25 cellular contexts compared by ENCODE assay signal in the genomic region with DNA sequence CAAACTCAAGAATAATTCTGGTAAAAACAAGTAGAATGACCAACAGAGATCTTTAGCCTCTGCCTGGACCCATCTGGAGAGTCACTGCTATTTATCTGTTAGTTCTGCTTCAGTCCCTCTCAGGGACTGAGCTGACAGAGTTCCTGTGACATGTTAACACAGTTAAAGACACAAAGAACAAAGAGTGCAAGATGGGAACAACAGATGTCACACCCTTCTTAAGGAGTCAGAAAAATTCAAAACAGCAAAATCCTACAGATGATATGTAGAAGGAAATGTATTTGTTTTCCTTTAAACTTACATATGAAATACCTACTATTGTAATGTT.
DNase-seq lines count a peak whose midpoint lies in the region; ATAC-seq and TF ChIP-seq lines count a peak whose summit lies in the region.
"Had no signal": no experiment of that assay in that cellular context is flagged by ENCODE, and none has a peak within 500 bp of the region (broad histone marks: within the 10 kb centered on the region; RNA-seq: fewer than 3 reads in every experiment).

No MANE protein-coding gene starts in this region.

- H3K79me1 ChIP-seq in H9 (ENCODE audit: insufficient read depth, low read depth, low read length, poor library complexity, severe bottlenecking): peaks cover 4% of the 10 kb centered on the region

- no peak overlapping the region for H2BK12ac ChIP-seq in H9 (ENCODE audit: insufficient read length, low read depth, low read length)

- H2AK5ac ChIP-seq in H9 (ENCODE audit: insufficient read length, low read length): no peak overlapping the region

- intact Hi-C loops in natural killer cell (cut with micrococcal nuclease): no loop called here
- intact Hi-C loops in spleen (cut with DNase I; ENCODE audit: low total_unique reads): no loop called here

- H3K9me3 ChIP-seq in H9 (ENCODE audit: control insufficient read depth, low read depth, low read length) (no peaks in the 10 kb centered on the region), spleen (no peaks in the 10 kb centered on the region)
- H3K9me3 ChIP-seq: adrenal gland, breast epithelium, gastroesophageal sphincter, MG63, ovary, Peyer's patch, right atrium auricular region, SJCRH30 had no signal

- H2BK20ac ChIP-seq in H9 (ENCODE audit: low read depth, low read length, poor library complexity, severe bottlenecking): no peak overlapping the region

- H3K36me3 ChIP-seq in spleen: peaks cover 0 to 7% (median 0%) of the 10 kb centered on the region in 6 donors
- H3K36me3 ChIP-seq: adrenal gland, breast epithelium, gastroesophageal sphincter, MG63, ovary, Peyer's patch, right atrium auricular region had no signal

- H3K27me3 ChIP-seq in H9 (ENCODE audit: insufficient read depth, low read length) (no peaks in the 10 kb centered on the region), spleen (replicated peaks in 1 of 7) (no peaks in the 10 kb centered on the region)
- H3K27me3 ChIP-seq: adrenal gland; BLaER1 treated with 17β-estradiol and CSF1 and Interleukin-3, amounts not matched to agents 10 nM and 100 nM; breast epithelium; gastroesophageal sphincter; MG63; ovary; Peyer's patch; right atrium auricular region; SJCRH30 had no signal

- TF ChIP-seq CTCF in H9 (conservative IDR thresholded peaks at IDR 0.05): no peak
- no peak for TF ChIP-seq CTCF in natural killer cell (IDR thresholded peaks at IDR 0.05)
- no peak for TF ChIP-seq CTCF in spleen (IDR thresholded peaks at IDR 0.05 in 8 of 11, conservative IDR thresholded peaks at IDR 0.05 in 3 of 11)

- TF ChIP-seq POLR2A in spleen (IDR thresholded peaks at IDR 0.05): no peak

- H3K4me1 ChIP-seq in H9 (ENCODE audit: insufficient read depth, low read length): peaks cover 11% of the 10 kb centered on the region; the same call in 1 of the 2 replicates
- H3K4me1 ChIP-seq in spleen: peaks cover 7 to 93% (median 58%) of the 10 kb centered on the region in 6 donors
- H3K4me1 ChIP-seq: breast epithelium, SJCRH30 had no signal

- H2BK15ac ChIP-seq in H9 (ENCODE audit: low read depth, low read length): no peak overlapping the region

- no peak overlapping the region for H3K56ac ChIP-seq in H9 (ENCODE audit: insufficient read length, low read depth, low read length)

- H3K18ac ChIP-seq in H9 (ENCODE audit: insufficient read length, low read depth, low read length): no peak overlapping the region

- H3K9ac ChIP-seq in H9 (ENCODE audit: extremely low read depth, insufficient read length, low read length): no peak overlapping the region
- H3K9ac ChIP-seq: BLaER1 treated with 17β-estradiol and CSF1 and Interleukin-3, amounts not matched to agents 10 nM and 100 nM had no signal

- no peaks in the 10 kb centered on the region for H3K23me2 ChIP-seq in H9 (ENCODE audit: insufficient read length, low read depth, low read length, poor library complexity, severe bottlenecking)

- peaks cover 93% of the 10 kb centered on the region for H3K4me1 Mint-ChIP-seq in activated CD8-positive, alpha-beta memory T cell treated with anti-CD3 and anti-CD28 coated beads, Interleukin-2, amount 10 ng/mL, durations not matched to agents 7 days and 5 days
- H3K4me1 Mint-ChIP-seq in H9 (peaks cover 25 to 43% of the 10 kb centered on the region in 2 experiments), natural killer cell (peaks cover 91 to 94% of the 10 kb centered on the region in 2 donors)
- H3K4me1 Mint-ChIP-seq in activated naive CD8-positive, alpha-beta T cell (ENCODE audit: low read depth): peaks cover 90% of the 10 kb centered on the region

- peak overlapping the region; percentile 20 for H3K4me2 ChIP-seq in H9 (ENCODE audit: insufficient read depth, insufficient read length, low read length)
- H3K4me2 ChIP-seq: BLaER1 treated with 17β-estradiol and CSF1 and Interleukin-3, amounts not matched to agents 10 nM and 100 nM had no signal

- ATAC-seq in activated CD8-positive, alpha-beta memory T cell treated with anti-CD3 and anti-CD28 coated beads, Interleukin-2, amount 10 ng/mL, durations not matched to agents 7 days and 5 days: no peak
- ATAC-seq in natural killer cell: no peak
- ATAC-seq: gastroesophageal sphincter had no signal

- no peak overlapping the region for H4K8ac ChIP-seq in H9 (replicated peaks; ENCODE audit: insufficient read length, low read depth, low read length)

- H3T11ph ChIP-seq in H9 (ENCODE audit: low read length): no peak overlapping the region

- no peak for DNase-seq in activated CD8-positive, alpha-beta memory T cell treated with anti-CD3 and anti-CD28 coated beads, Interleukin-2, amount 10 ng/mL, durations not matched to agents 7 days and 5 days
- DNase-seq in activated CD8-positive, alpha-beta memory T cell treated with anti-CD3 and anti-CD28 coated beads for 24 hours: no peak
- DNase-seq in H9 (no peak), natural killer cell (no peak), T1000 (lab: John Stamatoyannopoulos, UW) (no peak), spleen (no peak), iPS-NIHi7 (ENCODE audit: extremely low spot score) (no peak)
- DNase-seq: activated T-cell treated with anti-CD3 and anti-CD28 coated beads, Interleukin-2, amount 50 U/mL, for 1 hour; adrenal gland; mammary epithelial cell; MG63; NCI-H1417; NCI-H2081 treated with DMSO at 0.1 percent for 48 hours; NCI-H510A; ovary; Peyer's patch; SJCRH30; stimulated activated CD4-positive, alpha-beta T cell treated with anti-CD3 and anti-CD28 coated beads, Interleukin-12 subunit alpha, Interleukin-12 subunit beta, amount 100 ng/mL, for 4 hours had no signal

- H4K5ac ChIP-seq in H9 (ENCODE audit: insufficient read length, low read depth, low read length): no peak overlapping the region

- H3K27ac ChIP-seq in H9 (ENCODE audit: insufficient read length, low read depth, low read length): peak overlapping the region; percentile 26
- H3K27ac ChIP-seq in spleen: peak overlapping the region in 4 of 8 donors; percentile 9 to 92 (median 86)
- H3K27ac ChIP-seq: adrenal gland; BLaER1 treated with 17β-estradiol and CSF1 and Interleukin-3, amounts not matched to agents 10 nM and 100 nM; coronary artery; gastroesophageal sphincter; ovary; right atrium auricular region; SJCRH30 had no signal

- no peaks in the 10 kb centered on the region for H4K20me1 ChIP-seq in H9 (ENCODE audit: control insufficient read depth, insufficient read depth, insufficient read length)

- H3K79me2 ChIP-seq in H9 (ENCODE audit: insufficient read depth, low read length): no peaks in the 10 kb centered on the region

- H4K91ac ChIP-seq in H9 (ENCODE audit: insufficient read length, low read depth, low read length): no peak overlapping the region

- H3K4me3 ChIP-seq in spleen: no peak overlapping the region
- H3K4me3 ChIP-seq: adrenal gland; BLaER1 treated with 17β-estradiol and CSF1 and Interleukin-3, amounts not matched to agents 10 nM and 100 nM; breast epithelium; coronary artery; gastroesophageal sphincter; MG63; ovary; Peyer's patch; right atrium auricular region; SJCRH30 had no signal

- H2BK5ac ChIP-seq in H9 (ENCODE audit: insufficient read length, low read length): no peak overlapping the region

- no peaks in the 10 kb centered on the region for H3K9me3 Mint-ChIP-seq in activated CD8-positive, alpha-beta memory T cell treated with anti-CD3 and anti-CD28 coated beads, Interleukin-2, amount 10 ng/mL, durations not matched to agents 7 days and 5 days (ENCODE audit: low read depth)
- H3K9me3 Mint-ChIP-seq in H9 (no peaks in the 10 kb centered on the region), natural killer cell (no peaks in the 10 kb centered on the region)
- peaks cover 3% of the 10 kb centered on the region for H3K9me3 Mint-ChIP-seq in activated naive CD8-positive, alpha-beta T cell (ENCODE audit: low read depth)
- H3K9me3 Mint-ChIP-seq: IgD-negative memory B cell had no signal

- H2BK120ac ChIP-seq in H9 (ENCODE audit: low read depth, low read length, poor library complexity, severe bottlenecking): no peak overlapping the region

- no peak overlapping the region for H3K23ac ChIP-seq in H9 (ENCODE audit: insufficient read length, low read depth, low read length)

- no peak overlapping the region for H2AFZ ChIP-seq in H9 (ENCODE audit: low read length)

- peaks cover 44% of the 10 kb centered on the region for H3K36me3 Mint-ChIP-seq in activated CD8-positive, alpha-beta memory T cell treated with anti-CD3 and anti-CD28 coated beads, Interleukin-2, amount 10 ng/mL, durations not matched to agents 7 days and 5 days
- H3K36me3 Mint-ChIP-seq in H9 (ENCODE audit: insufficient read depth in 1 of 3, low read depth in 3 of 3): peaks cover 0 to 5% (median 5%) of the 10 kb centered on the region in 3 experiments; a peak in 4 of 7 replicates
- peaks cover 37% of the 10 kb centered on the region for H3K36me3 Mint-ChIP-seq in activated naive CD8-positive, alpha-beta T cell
- no peaks in the 10 kb centered on the region for H3K36me3 Mint-ChIP-seq in natural killer cell

- no peak overlapping the region for H3K4ac ChIP-seq in H9 (ENCODE audit: low read depth, low read length)

- no peaks in the 10 kb centered on the region for H3K27me3 Mint-ChIP-seq in activated CD8-positive, alpha-beta memory T cell treated with anti-CD3 and anti-CD28 coated beads, Interleukin-2, amount 10 ng/mL, durations not matched to agents 7 days and 5 days
- H3K27me3 Mint-ChIP-seq in H9 (ENCODE audit: low read depth): no peaks in the 10 kb centered on the region; the same call in 1 of the 2 replicates
- no peaks in the 10 kb centered on the region for H3K27me3 Mint-ChIP-seq in activated naive CD8-positive, alpha-beta T cell
- no peaks in the 10 kb centered on the region for H3K27me3 Mint-ChIP-seq in natural killer cell (ENCODE audit: low read depth in 2 of 2)
- H3K27me3 Mint-ChIP-seq: IgD-negative memory B cell had no signal

- peak overlapping the region; percentile 57 for H3K27ac Mint-ChIP-seq in activated CD8-positive, alpha-beta memory T cell treated with anti-CD3 and anti-CD28 coated beads, Interleukin-2, amount 10 ng/mL, durations not matched to agents 7 days and 5 days
- H3K27ac Mint-ChIP-seq in H9 (peak overlapping the region; percentile 15 to 29 (median 19); a peak in 1 of 7 replicates), natural killer cell (peak overlapping the region; percentile 99 to 100)
- H3K27ac Mint-ChIP-seq in activated naive CD8-positive, alpha-beta T cell: peak overlapping the region; percentile 100

- no peak overlapping the region for H3K14ac ChIP-seq in H9 (ENCODE audit: insufficient read depth, low read length)

- H3K4me3 Mint-ChIP-seq in activated CD8-positive, alpha-beta memory T cell treated with anti-CD3 and anti-CD28 coated beads, Interleukin-2, amount 10 ng/mL, durations not matched to agents 7 days and 5 days: no peak overlapping the region
- no peak overlapping the region for H3K4me3 Mint-ChIP-seq in H9
- H3K4me3 Mint-ChIP-seq in activated naive CD8-positive, alpha-beta T cell: peak overlapping the region; percentile 51
- peak overlapping the region; percentile 7 for H3K4me3 Mint-ChIP-seq in natural killer cell
- H3K4me3 Mint-ChIP-seq: IgD-negative memory B cell had no signal

- CTCF ChIA-PET in activated CD8-positive, alpha-beta memory T cell treated with anti-CD3 and anti-CD28 coated beads, Interleukin-2, amount 10 ng/mL, durations not matched to agents 7 days and 5 days (lab: Charles Lee): interaction anchor here (0.7 to 1.9 kb wide), 9 partner anchors 9 to 225 kb away, joined by 3 to 6 read pairs (median 3); no protein-coding TSS in a partner anchor

Comparison
In these comparisons a context has a peak if more than half of its experiments do, and no peak if none do; other contexts are left out.
1. H3K27ac Mint-ChIP-seq: peak in every context shown above with its lines; median percentile 100 in activated naive CD8-positive, alpha-beta T cell; 100 in natural killer cell; 57 in activated CD8-positive, alpha-beta memory T cell treated with anti-CD3 and anti-CD28 coated beads, Interleukin-2, amount 10 ng/mL, durations not matched to agents 7 days and 5 days; 19 in H9.
2. H3K4me3 Mint-ChIP-seq: peak in activated naive CD8-positive, alpha-beta T cell (single experiment) and natural killer cell (single experiment); none in activated CD8-positive, alpha-beta memory T cell treated with anti-CD3 and anti-CD28 coated beads, Interleukin-2, amount 10 ng/mL, durations not matched to agents 7 days and 5 days (single experiment) and H9 (0 of 2).